13 cellular contexts compared by ENCODE assay signal in genomic region chr3:11769704-11770103, GRCh38.
DNase-seq lines count a peak whose midpoint lies in the region; ATAC-seq and TF ChIP-seq lines count a peak whose summit lies in the region.
"Had no signal": no experiment of that assay in that cellular context is flagged by ENCODE, and none has a peak within 500 bp of the region (broad histone marks: within the 10 kb centered on the region; RNA-seq: fewer than 3 reads in every experiment).

No MANE protein-coding gene starts in this region.

- peaks cover 1% of the 10 kb centered on the region for H3K36me3 Mint-ChIP-seq in activated naive CD4-positive, alpha-beta T cell treated with anti-CD3 and anti-CD28 coated beads, Interleukin-2, amount 10 ng/mL, durations not matched to agents 7 days and 5 days
- H3K36me3 Mint-ChIP-seq in stimulated activated memory B cell treated with anti-CD40 and anti-IgM and Interleukin-4, amounts not matched to agents 10 μg/mL and 1 μg/mL and 100 μg/mL, for 72 hours = peaks cover 6% of the 10 kb centered on the region
- H3K36me3 Mint-ChIP-seq: IgD-negative memory B cell, naive B cell had no signal

- H3K27ac ChIP-seq in RWPE2 (ENCODE audit: poor library complexity, severe bottlenecking) = peak overlapping the region; percentile 94

- no peak overlapping the region for H3K4me3 Mint-ChIP-seq in activated naive CD4-positive, alpha-beta T cell treated with anti-CD3 and anti-CD28 coated beads, Interleukin-2, amount 10 ng/mL, durations not matched to agents 7 days and 5 days
- no peak overlapping the region for H3K4me3 Mint-ChIP-seq in stimulated activated memory B cell treated with anti-CD40 and anti-IgM and Interleukin-4, amounts not matched to agents 10 μg/mL and 1 μg/mL and 100 μg/mL, for 72 hours

- ATAC-seq in RWPE2 (ENCODE audit: low read depth) (no peak), GM18867 (IDR thresholded peaks at IDR 0.05; ENCODE audit: unreplicated experiment) (no peak), HG03457 (IDR thresholded peaks at IDR 0.05; ENCODE audit: unreplicated experiment) (no peak)
- no peak for ATAC-seq in stimulated activated memory B cell treated with anti-CD40 and anti-IgM and Interleukin-4, amounts not matched to agents 10 μg/mL and 1 μg/mL and 100 μg/mL, for 72 hours

- H3K27me3 Mint-ChIP-seq in activated naive CD4-positive, alpha-beta T cell treated with anti-CD3 and anti-CD28 coated beads, Interleukin-2, amount 10 ng/mL, durations not matched to agents 7 days and 5 days = no peaks in the 10 kb centered on the region
- H3K27me3 Mint-ChIP-seq in stimulated activated memory B cell treated with anti-CD40 and anti-IgM and Interleukin-4, amounts not matched to agents 10 μg/mL and 1 μg/mL and 100 μg/mL, for 72 hours = no peaks in the 10 kb centered on the region
- H3K27me3 Mint-ChIP-seq: IgD-negative memory B cell, naive B cell had no signal

- H3K4me3 ChIP-seq in RWPE2 (ENCODE audit: severe bottlenecking) = no peak overlapping the region

- no peaks in the 10 kb centered on the region for H3K36me3 ChIP-seq in RWPE2 (ENCODE audit: low read depth)

- peaks cover 37% of the 10 kb centered on the region for H3K4me1 ChIP-seq in RWPE2 (ENCODE audit: insufficient read depth, poor library complexity, severe bottlenecking)

- no peaks in the 10 kb centered on the region for H3K9me3 ChIP-seq in RWPE2 (ENCODE audit: severe bottlenecking)

- DNase-seq in activated naive CD4-positive, alpha-beta T cell treated with anti-CD3 and anti-CD28 coated beads, Interleukin-2, amount 10 ng/mL, durations not matched to agents 7 days and 5 days = no peak
- no peak for DNase-seq in activated naive CD4-positive, alpha-beta T cell treated with anti-CD3 and anti-CD28 coated beads, Interleukin-2, amount 50 U/mL, for 16 hours
- DNase-seq in RWPE2 (ENCODE audit: low spot score) = no peak
- peak; percentile 46 for DNase-seq in germinal center (ENCODE audit: low spot score)
- no peak for DNase-seq in hippocampal formation (lab: John Stamatoyannopoulos, UW)
- DNase-seq: DMS 273 treated with DMSO at 0.1 percent for 48 hours; NK-92 treated with Interleukin-12 subunit alpha and Interleukin-12 subunit beta, amount 100 ng/mL, for 24 hours had no signal

- no peaks in the 10 kb centered on the region for H3K9me3 Mint-ChIP-seq in activated naive CD4-positive, alpha-beta T cell treated with anti-CD3 and anti-CD28 coated beads, Interleukin-2, amount 10 ng/mL, durations not matched to agents 7 days and 5 days
- no peaks in the 10 kb centered on the region for H3K9me3 Mint-ChIP-seq in stimulated activated memory B cell treated with anti-CD40 and anti-IgM and Interleukin-4, amounts not matched to agents 10 μg/mL and 1 μg/mL and 100 μg/mL, for 72 hours
- H3K9me3 Mint-ChIP-seq: IgD-negative memory B cell had no signal

- H3K4me1 Mint-ChIP-seq in activated naive CD4-positive, alpha-beta T cell treated with anti-CD3 and anti-CD28 coated beads, Interleukin-2, amount 10 ng/mL, durations not matched to agents 7 days and 5 days = peaks cover 38% of the 10 kb centered on the region
- H3K4me1 Mint-ChIP-seq in stimulated activated memory B cell treated with anti-CD40 and anti-IgM and Interleukin-4, amounts not matched to agents 10 μg/mL and 1 μg/mL and 100 μg/mL, for 72 hours = peaks cover 17% of the 10 kb centered on the region

- H3K27me3 ChIP-seq in RWPE2 (ENCODE audit: insufficient read depth, poor library complexity, severe bottlenecking) = no peaks in the 10 kb centered on the region

- peak overlapping the region; percentile 85 for H3K27ac Mint-ChIP-seq in activated naive CD4-positive, alpha-beta T cell treated with anti-CD3 and anti-CD28 coated beads, Interleukin-2, amount 10 ng/mL, durations not matched to agents 7 days and 5 days
- peak overlapping the region; percentile 55 for H3K27ac Mint-ChIP-seq in stimulated activated memory B cell treated with anti-CD40 and anti-IgM and Interleukin-4, amounts not matched to agents 10 μg/mL and 1 μg/mL and 100 μg/mL, for 72 hours
- H3K27ac Mint-ChIP-seq: stimulated activated naive B cell treated with anti-CD40 and anti-IgM and Interleukin-4, amounts not matched to agents 10 μg/mL and 1 μg/mL and 100 μg/mL, for 72 hours had no signal

- TF ChIP-seq CTCF in RWPE2 (IDR thresholded peaks at IDR 0.05; ENCODE audit: poor library complexity, severe bottlenecking) = no peak

- CTCF ChIA-PET in activated naive CD4-positive, alpha-beta T cell treated with anti-CD3 and anti-CD28 coated beads, Interleukin-2, amount 10 ng/mL, durations not matched to agents 7 days and 5 days (lab: Charles Lee) = interaction anchor here (1.6 to 3.1 kb wide), 2 partner anchors 16 to 35 kb away, joined by 6 to 9 read pairs; no protein-coding TSS in a partner anchor
